ENCODE assay signal across 8 cellular contexts in the genomic region with DNA sequence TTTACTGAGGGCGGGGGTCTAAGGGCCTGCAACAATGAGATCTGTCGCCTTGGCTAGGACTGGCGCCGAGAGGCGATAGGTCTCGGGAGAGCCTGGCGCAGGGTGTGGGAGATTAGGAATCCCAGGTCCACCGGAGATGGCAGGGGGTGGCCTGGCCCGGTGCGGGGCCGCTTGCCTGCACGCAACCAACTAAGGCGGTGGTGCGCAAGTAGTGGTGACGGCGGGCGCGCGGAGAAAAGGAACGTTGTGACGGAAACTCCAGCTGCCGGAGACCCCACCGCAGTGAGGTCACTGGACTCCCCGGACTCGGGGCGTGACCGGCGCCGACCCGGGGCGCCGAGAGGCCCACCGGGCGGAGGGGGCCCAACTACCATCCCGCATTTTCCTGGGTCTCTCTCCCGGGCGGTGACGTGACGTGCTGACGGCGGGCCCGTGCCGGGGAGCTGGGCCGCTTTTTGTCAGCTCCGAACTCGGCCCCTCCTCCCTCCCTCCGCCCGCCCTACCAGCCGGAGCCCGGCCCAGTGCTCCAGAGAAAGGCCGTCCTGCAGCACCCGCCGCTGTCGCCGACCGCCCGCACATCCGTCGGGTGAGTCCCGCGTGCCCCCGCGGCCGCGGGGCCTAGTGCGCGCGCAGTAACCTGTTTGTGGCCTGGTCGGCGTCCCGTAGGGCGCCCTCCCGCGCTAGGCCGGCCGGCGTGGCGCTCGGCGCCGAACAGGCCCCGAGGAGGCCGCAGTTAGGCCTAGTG.
DNase-seq lines count a peak whose midpoint lies in the region; ATAC-seq and TF ChIP-seq lines count a peak whose summit lies in the region.

Gene ZFY, plus strand, starts transcription at position 521 of the 745 bp plus-strand sequence. CDS start 18,556 bp downstream, outside the sequence.

- peak within 1 kb of the TSS; percentile 62 for H3K4me3 ChIP-seq in fibroblast of pulmonary artery (replicated peaks; ENCODE audit: low read depth, low read length)

- DNase-seq in GM03348 (ENCODE audit: low spot score) (peak; percentile 52), fibroblast of pulmonary artery (ENCODE audit: low read depth) (peak; percentile 62), SW 1271 (lab: John Stamatoyannopoulos, UW) (no peak), islet precursor cell (no peak)
- peak; percentile 11 for DNase-seq in activated CD4-positive, CD25-positive, alpha-beta regulatory T cell treated with anti-CD3 and anti-CD28 coated beads, Interleukin-2, amount 50 U/mL, for 16 hours (ENCODE audit: low read depth, low spot score)
- peak; percentile 54 for DNase-seq in stimulated activated CD4-positive, alpha-beta T cell treated with anti-CD3 and anti-CD28 coated beads, Interleukin-12 subunit alpha, Interleukin-12 subunit beta, amount 100 ng/mL, for 4 hours

- TF ChIP-seq POLR2A in GM18505 (IDR thresholded peaks at IDR 0.05; ENCODE audit: borderline replicate concordance, extremely low read depth, insufficient read depth, insufficient read length): no peak

- peak; percentile 33 for ATAC-seq in HG03432 (IDR thresholded peaks at IDR 0.05; ENCODE audit: unreplicated experiment)
- ATAC-seq in GM18505 (IDR thresholded peaks at IDR 0.05; ENCODE audit: unreplicated experiment): no peak

- no peak for TF ChIP-seq CTCF in fibroblast of pulmonary artery (IDR thresholded peaks at IDR 0.05; ENCODE audit: low read length, missing control alignments)

Comparison
In these comparisons a context has a peak if more than half of its experiments do, and no peak if none do; other contexts are left out.
1. DNase-seq: peak in GM03348 (single experiment), activated CD4-positive, CD25-positive, alpha-beta regulatory T cell treated with anti-CD3 and anti-CD28 coated beads, Interleukin-2, amount 50 U/mL, for 16 hours (single experiment), fibroblast of pulmonary artery (single experiment) and stimulated activated CD4-positive, alpha-beta T cell treated with anti-CD3 and anti-CD28 coated beads, Interleukin-12 subunit alpha, Interleukin-12 subunit beta, amount 100 ng/mL, for 4 hours (single experiment); none in SW 1271 (0 of 2) and islet precursor cell (single experiment).